Comparison of ENCODE assay signal across 8 cellular contexts in the genomic region with DNA sequence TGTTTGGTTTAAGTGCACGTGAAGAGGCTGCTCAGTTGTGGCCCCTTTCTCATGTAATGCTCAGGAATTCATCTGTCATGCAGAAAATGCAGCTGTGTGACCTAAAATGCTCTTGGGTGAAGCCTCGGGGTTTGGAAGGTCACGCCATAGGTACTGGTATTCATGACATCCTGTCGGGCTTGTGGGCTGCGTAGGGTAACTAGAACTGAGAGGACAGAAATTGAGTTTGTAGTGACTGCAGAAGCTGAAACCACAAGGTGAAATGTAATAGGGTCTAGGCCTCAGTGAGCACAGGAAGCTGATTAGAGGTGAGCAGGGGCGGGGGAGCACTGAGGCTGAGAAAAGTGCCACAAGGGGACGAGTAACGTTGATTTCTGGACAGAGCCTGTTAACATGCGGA.
A peak's percentile ranks its signal among the peaks of the same experiment; 100 is the strongest.
DNase-seq lines count a peak whose midpoint lies in the region; ATAC-seq and TF ChIP-seq lines count a peak whose summit lies in the region.

No MANE protein-coding gene starts in this region.

- H3K9me2 ChIP-seq in Karpas-422 (replicated peaks; ENCODE audit: insufficient read depth, low read length), result no peaks in the 10 kb centered on the region

- peak overlapping the region; percentile 79 for H3K27ac ChIP-seq in Karpas-422 (ENCODE audit: low read length)

- no peak overlapping the region for H3K4me3 ChIP-seq in GM12865 (ENCODE audit: low read depth, low read length)
- no peak overlapping the region for H3K4me3 ChIP-seq in Karpas-422 (ENCODE audit: low read length)

- ATAC-seq in GM21619 (IDR thresholded peaks at IDR 0.05; ENCODE audit: unreplicated experiment) (peak; percentile 98), esophagus mucosa (peak; percentile 38)

- H3K9ac ChIP-seq in Karpas-422 (ENCODE audit: low read length), result peak overlapping the region; percentile 16

- H3K79me2 ChIP-seq in Karpas-422 (ENCODE audit: low read length), result peaks cover 94% of the 10 kb centered on the region

- no peaks in the 10 kb centered on the region for H4K20me1 ChIP-seq in Karpas-422 (ENCODE audit: insufficient read depth, low read depth, low read length)

- H3K36me3 ChIP-seq in Karpas-422 (ENCODE audit: insufficient read depth, low read length), result no peaks in the 10 kb centered on the region

- H3K4me1 ChIP-seq in Karpas-422 (ENCODE audit: low read length), result peaks cover 99% of the 10 kb centered on the region

- TF ChIP-seq CTCF in GM12865 (IDR thresholded peaks at IDR 0.05; ENCODE audit: insufficient read depth, low read depth, low read length, missing control alignments), result no peak

- H3K27me3 ChIP-seq in Karpas-422 (ENCODE audit: low read length), result no peaks in the 10 kb centered on the region

- H3K4me2 ChIP-seq in Karpas-422 (ENCODE audit: low read depth, low read length, poor library complexity, severe bottlenecking), result peak overlapping the region; percentile 40

- DNase-seq in GM12865 (ENCODE audit: low read depth) (peak; percentile 93), Karpas-422 (peak; percentile 66), DMS53 (lab: John Stamatoyannopoulos, UW) (no peak), iPS-NIHi7 (ENCODE audit: extremely low spot score) (no peak), NCI-H2196 (lab: John Stamatoyannopoulos, UW; ENCODE audit: unreplicated experiment) (no peak), DMS 273 (lab: John Stamatoyannopoulos, UW; ENCODE audit: unreplicated experiment) (no peak)

- no peak overlapping the region; the same call in 1 of the 2 replicates for H2AFZ ChIP-seq in Karpas-422 (ENCODE audit: low read length)

- H3K9me3 ChIP-seq in Karpas-422 (ENCODE audit: low read length), result no peaks in the 10 kb centered on the region

Comparison
In these comparisons a context has a peak if more than half of its experiments do, and no peak if none do; other contexts are left out.
1. DNase-seq: peak in GM12865 (single experiment) and Karpas-422 (single experiment); none in DMS53 (single experiment), iPS-NIHi7 (single experiment), NCI-H2196 (single experiment) and DMS 273 (single experiment).